ENCODE assay signal across 18 cellular contexts in the genomic region with DNA sequence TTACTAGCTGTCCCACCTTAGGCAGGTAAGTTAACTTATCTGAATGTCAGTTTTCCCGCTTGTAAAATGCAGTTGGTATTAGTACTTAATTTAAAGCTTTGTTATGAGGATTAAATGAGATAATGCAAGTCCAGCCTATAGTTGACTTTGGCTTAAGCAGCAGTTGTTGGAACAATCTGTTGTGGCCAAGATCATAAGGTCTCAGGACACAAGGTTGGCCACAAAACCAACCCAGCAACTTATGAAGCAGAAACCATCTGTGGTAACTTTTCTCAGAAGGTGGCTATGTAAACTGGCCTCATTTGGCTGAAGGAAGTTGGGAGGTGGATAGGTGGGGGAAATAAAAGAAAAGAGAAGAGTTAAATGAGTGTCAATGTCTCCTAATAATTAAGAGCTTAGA. TPM values are rescaled to one million over a fixed set of nuclear protein-coding genes. Genes with fewer than 3 reads are reported as not detected.
DNase-seq lines count a peak whose midpoint lies in the region; ATAC-seq, FAIRE-seq and TF ChIP-seq lines count a peak whose summit lies in the region.
"Had no signal": no experiment of that assay in that cellular context is flagged by ENCODE, and none has a peak within 500 bp of the region (broad histone marks: within the 10 kb centered on the region; RNA-seq: fewer than 3 reads in every experiment).

No MANE protein-coding gene starts in this region.

- no peaks in the 10 kb centered on the region for H3K36me3 Mint-ChIP-seq in activated T-cell treated with anti-CD3 and anti-CD28 coated beads, Interleukin-2, amount 50 U/mL, for 4 hours (ENCODE audit: insufficient read depth)

- H3K4me3 Mint-ChIP-seq in activated T-cell treated with anti-CD3 and anti-CD28 coated beads, Interleukin-2, amount 50 U/mL, for 4 hours = no peak overlapping the region
- H3K4me3 Mint-ChIP-seq: stimulated activated naive CD8-positive, alpha-beta T cell treated with anti-CD3 and anti-CD28 coated beads, Interleukin-15, Interleukin-2, amounts not matched to agents 100 ng/mL and 50 ng/mL, for 24 hours had no signal

- peaks cover 10% of the 10 kb centered on the region for H3K27me3 Mint-ChIP-seq in activated T-cell treated with anti-CD3 and anti-CD28 coated beads, Interleukin-2, amount 50 U/mL, for 4 hours (ENCODE audit: low read depth)

- FAIRE-seq in GM18507 (lab: Jason Lieb, UNC) = peak; percentile 98
- FAIRE-seq: HepG2, islet of Langerhans had no signal

- no peaks in the 10 kb centered on the region for H3K9me3 Mint-ChIP-seq in activated T-cell treated with anti-CD3 and anti-CD28 coated beads, Interleukin-2, amount 50 U/mL, for 4 hours
- H3K9me3 Mint-ChIP-seq: stimulated activated naive CD8-positive, alpha-beta T cell treated with anti-CD3 and anti-CD28 coated beads, Interleukin-15, Interleukin-2, amounts not matched to agents 100 ng/mL and 50 ng/mL, for 24 hours had no signal

- ATAC-seq in GM21381 (IDR thresholded peaks at IDR 0.05; ENCODE audit: unreplicated experiment) = peak; percentile 46
- ATAC-seq in HG03039 (IDR thresholded peaks at IDR 0.05; ENCODE audit: unreplicated experiment) = peak; percentile 26
- ATAC-seq in activated T-cell treated with anti-CD3 and anti-CD28 coated beads, Interleukin-2, amount 50 U/mL, for 4 hours = no peak
- ATAC-seq: foreskin keratinocyte, HepG2 had no signal

- no peaks in the 10 kb centered on the region for H3K36me3 ChIP-seq in ascending aorta
- H3K36me3 ChIP-seq: BLaER1 had no signal

- H3K4me3 ChIP-seq in ascending aorta = no peak overlapping the region
- H3K4me3 ChIP-seq: BLaER1 had no signal

- DNase-seq in GM18507 (ENCODE audit: extremely low spot score, insufficient read length, low read depth) (no peak), ascending aorta (ENCODE audit: low spot score in 2 of 2) (no peak), NCI-H524 (lab: John Stamatoyannopoulos, UW) (no peak), EL (no peak)
- no peak for DNase-seq in stimulated activated CD4-positive, alpha-beta T cell treated with anti-CD3 and anti-CD28 coated beads, Interleukin-12 subunit alpha, Interleukin-12 subunit beta, amount 100 ng/mL, for 4 hours
- no peak for DNase-seq in activated T-cell treated with anti-CD3 and anti-CD28 coated beads, Interleukin-2, amount 50 U/mL, for 4 hours
- DNase-seq: effector memory CD4-positive, alpha-beta T cell; foreskin keratinocyte; NCI-H748 treated with DMSO at 0.1 percent for 48 hours; SHP77; stimulated activated CD4-positive, alpha-beta T cell treated with anti-CD3 and anti-CD28 coated beads, Interleukin-4, amount 100 ng/mL, for 24 hours had no signal

- peaks cover 6% of the 10 kb centered on the region for H3K4me1 Mint-ChIP-seq in activated T-cell treated with anti-CD3 and anti-CD28 coated beads, Interleukin-2, amount 50 U/mL, for 4 hours (ENCODE audit: low read depth)

- peak overlapping the region; percentile 61 for H3K27ac ChIP-seq in ascending aorta
- H3K27ac ChIP-seq: BLaER1, foreskin keratinocyte, VCaP had no signal

- no peaks in the 10 kb centered on the region for H3K9me3 ChIP-seq in ascending aorta
- H3K9me3 ChIP-seq: BLaER1 had no signal

- no peaks in the 10 kb centered on the region for H3K27me3 ChIP-seq in ascending aorta
- H3K27me3 ChIP-seq: BLaER1, foreskin keratinocyte had no signal

- no peak for TF ChIP-seq CTCF in ascending aorta (IDR thresholded peaks at IDR 0.05)

- H3K4me1 ChIP-seq in ascending aorta = peaks cover 3 to 31% of the 10 kb centered on the region in 2 donors
- H3K4me1 ChIP-seq: BLaER1, foreskin keratinocyte had no signal

- intact Hi-C loops in ascending aorta (cut with DNase I) = no loop called here

RNA-seq across cellular contexts. Expression of gene ENTPD1, which starts 29.4 kb away (rescaled TPM):
- total RNA-seq in ascending aorta = 41.6 TPM
- total RNA-seq in activated T-cell treated with anti-CD3 and anti-CD28 coated beads, Interleukin-2, amount 50 U/mL, for 4 hours = under 1 TPM; 0.23 to 0.66 (median 0.57) TPM
- total RNA-seq: foreskin keratinocyte had no signal

Comparison
In these comparisons a context has a peak if more than half of its experiments do, and no peak if none do; other contexts are left out.
1. ATAC-seq: peak in GM21381 (single experiment) and HG03039 (single experiment); none in activated T-cell treated with anti-CD3 and anti-CD28 coated beads, Interleukin-2, amount 50 U/mL, for 4 hours (0 of 2).
2. RNA of gene ENTPD1, which starts 29.4 kb away (total RNA-seq): 41.6 TPM in ascending aorta (single experiment); 0.23 to 0.66 TPM in activated T-cell treated with anti-CD3 and anti-CD28 coated beads, Interleukin-2, amount 50 U/mL, for 4 hours; every median in the first group is over 10 times any median in the second.